10 cellular contexts compared by ENCODE assay signal in the genomic region with DNA sequence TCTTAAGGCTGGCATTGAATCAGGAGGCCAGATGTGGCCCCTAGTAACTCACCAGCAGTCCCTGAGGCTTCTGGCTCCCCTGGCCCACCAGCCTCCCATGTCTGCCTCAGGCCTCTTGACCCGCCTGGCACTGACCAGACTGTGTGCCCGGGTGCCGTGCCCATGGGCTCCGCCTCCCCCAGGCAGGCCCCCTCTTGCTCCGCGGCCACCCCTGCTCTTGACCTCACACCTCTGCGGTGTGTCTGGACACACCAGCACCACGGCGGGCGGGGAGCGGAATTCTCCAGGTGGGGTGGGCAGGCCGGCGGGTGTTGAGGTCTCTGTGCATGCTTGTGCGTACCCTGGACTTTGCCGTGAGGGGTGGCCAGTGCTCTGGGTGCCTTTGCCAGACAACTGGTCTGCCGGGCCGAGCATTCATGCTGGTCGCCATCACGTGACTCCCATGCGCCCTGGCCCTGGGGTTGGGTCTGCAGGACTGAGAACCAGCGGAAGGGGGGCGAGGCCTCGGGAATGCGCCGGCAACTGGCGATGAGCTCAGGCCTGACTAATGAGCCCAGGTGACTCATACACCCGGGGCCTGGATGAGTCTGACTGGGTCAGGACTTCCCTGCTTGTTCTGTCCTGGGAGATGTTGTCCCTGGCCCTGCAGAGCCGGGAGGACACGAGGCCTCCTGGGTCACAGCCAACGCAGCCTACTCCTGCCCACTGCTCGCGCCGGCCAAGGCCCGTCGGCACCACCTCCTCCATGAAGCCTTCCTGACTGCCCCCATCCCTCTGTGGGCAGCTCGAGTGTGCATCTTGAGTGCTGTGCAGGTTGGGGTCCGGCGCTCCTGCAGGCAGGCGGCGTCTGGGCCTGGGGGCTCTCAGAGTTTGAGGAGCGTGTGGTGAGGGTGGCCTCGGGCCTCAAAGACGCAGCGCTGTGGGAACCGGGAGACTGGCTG. TPM values are rescaled to one million over a fixed set of nuclear protein-coding genes. Genes with fewer than 3 reads are reported as not detected.
DNase-seq lines count a peak whose midpoint lies in the region; ATAC-seq lines count a peak whose summit lies in the region.
"Had no signal": no experiment of that assay in that cellular context is flagged by ENCODE, and none has a peak within 500 bp of the region (broad histone marks: within the 10 kb centered on the region; RNA-seq: fewer than 3 reads in every experiment).

No MANE protein-coding gene starts in this region.

- ATAC-seq in left lobe of liver (peak; percentile 19), HG03520 (IDR thresholded peaks at IDR 0.05; ENCODE audit: unreplicated experiment) (no peak), HG03457 (IDR thresholded peaks at IDR 0.05; ENCODE audit: unreplicated experiment) (no peak)
- ATAC-seq: activated T-helper 17 cell treated with anti-CD3 and anti-CD28 coated beads, Interleukin-2, amount 50 U/mL, for 72 hours had no signal

- DNase-seq in SIG-M5 treated with dmso at 0.1 percent for 504 hours (lab: John Stamatoyannopoulos, UW; ENCODE audit: unreplicated experiment): peak; percentile 21
- DNase-seq in SIG-M5 (lab: John Stamatoyannopoulos, UW): no peak
- DNase-seq in dedifferentiated amniotic fluid mesenchymal stem cell (ENCODE audit: extremely low spot score): peak; percentile 69
- DNase-seq in left lobe of liver (ENCODE audit: low spot score): no peak
- no peak for DNase-seq in NCI-H82 treated with DMSO at 0.1 percent for 48 hours (lab: John Stamatoyannopoulos, UW; ENCODE audit: unreplicated experiment)
- DNase-seq in GOT3 (lab: John Stamatoyannopoulos, UW): no peak
- DNase-seq: NCI-H524 treated with DMSO at 0.1 percent for 48 hours had no signal

RNA-seq across cellular contexts. Expression of a gene that starts 22.6 kb away (rescaled TPM):
- total RNA-seq in left lobe of liver: 499 TPM

Comparison
In these comparisons a context has a peak if more than half of its experiments do, and no peak if none do; other contexts are left out.
1. DNase-seq: peak in SIG-M5 treated with dmso at 0.1 percent for 504 hours (single experiment) and dedifferentiated amniotic fluid mesenchymal stem cell (single experiment); none in SIG-M5 (single experiment), left lobe of liver (single experiment), NCI-H82 treated with DMSO at 0.1 percent for 48 hours (single experiment) and GOT3 (single experiment).